Comparison of ENCODE assay signal across 23 cellular contexts in the genomic region with DNA sequence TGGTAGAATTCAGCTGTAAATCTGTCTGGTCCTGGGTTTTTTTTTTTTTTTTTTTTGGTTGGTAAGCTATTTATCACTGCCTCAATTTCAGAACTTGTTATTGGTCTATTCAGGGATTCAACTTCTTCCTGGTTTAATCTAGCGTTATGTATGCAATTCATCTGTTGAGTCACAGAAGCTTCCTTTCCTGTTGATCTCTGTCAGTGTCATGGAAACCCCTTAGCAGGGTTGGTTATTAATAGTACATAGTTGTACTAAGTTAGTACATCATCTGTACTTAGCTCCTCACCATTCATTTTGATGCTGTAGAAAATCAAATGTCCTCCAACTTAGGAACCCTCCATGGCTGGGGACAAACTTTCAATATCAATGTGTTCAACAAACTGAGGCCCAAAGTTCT. TPM values are rescaled to one million over a fixed set of nuclear protein-coding genes. Genes with fewer than 3 reads are reported as not detected.
DNase-seq lines count a peak whose midpoint lies in the region; ATAC-seq and TF ChIP-seq lines count a peak whose summit lies in the region.
"Had no signal": no experiment of that assay in that cellular context is flagged by ENCODE, and none has a peak within 500 bp of the region (broad histone marks: within the 10 kb centered on the region; RNA-seq: fewer than 3 reads in every experiment).

No MANE protein-coding gene starts in this region.

- no peaks in the 10 kb centered on the region for H3K79me2 ChIP-seq in smooth muscle cell (ENCODE audit: low read depth)

- no peaks in the 10 kb centered on the region for H3K36me3 ChIP-seq in smooth muscle cell (ENCODE audit: low read depth)
- H3K36me3 ChIP-seq: MG63 had no signal

- no peak overlapping the region for H3K27ac ChIP-seq in smooth muscle cell (ENCODE audit: low read depth)

- H3K4me2 ChIP-seq in smooth muscle cell, result no peak overlapping the region

- H3F3A ChIP-seq in smooth muscle cell (ENCODE audit: low read depth), result no peaks in the 10 kb centered on the region

- H2AFZ ChIP-seq in smooth muscle cell (ENCODE audit: low read depth), result no peak overlapping the region

- no peaks in the 10 kb centered on the region for H3K4me1 ChIP-seq in smooth muscle cell (ENCODE audit: low read depth)

- H3K27me3 ChIP-seq in smooth muscle cell (ENCODE audit: low read depth), result peaks cover 3% of the 10 kb centered on the region
- H3K27me3 ChIP-seq: MG63 had no signal

- no peak for ATAC-seq in HG03039 (IDR thresholded peaks at IDR 0.05; ENCODE audit: unreplicated experiment)

- DNase-seq in COLO829 (ENCODE audit: low spot score) (peak; percentile 6), HCEC 1CT (peak; percentile 70), RKO (ENCODE audit: low spot score) (peak; percentile 30), kidney tubule cell (ENCODE audit: low spot score) (peak; percentile 37), smooth muscle cell (lab: John Stamatoyannopoulos, UW; ENCODE audit: unreplicated experiment) (no peak), NCI-H1417 treated with DMSO at 0.1 percent for 48 hours (lab: John Stamatoyannopoulos, UW) (no peak), NCI-H1694 (lab: John Stamatoyannopoulos, UW) (no peak)
- DNase-seq: CD4-positive, CD25-positive, alpha-beta regulatory T cell; COR-L47; DMS 273 treated with DMSO at 0.1 percent for 48 hours; GDM1; MG63; NCI-H1105; NCI-H2081 treated with DMSO at 0.1 percent for 48 hours; NCI-H446; NCI-H526 treated with DMSO at 0.1 percent for 48 hours; OCI-M1; RPMI8226; SHP77 had no signal

- H3K4me3 ChIP-seq in smooth muscle cell, result no peak overlapping the region
- H3K4me3 ChIP-seq: MG63 had no signal

- H3K9me3 ChIP-seq in smooth muscle cell (replicated peaks; ENCODE audit: low read depth), result no peaks in the 10 kb centered on the region
- H3K9me3 ChIP-seq: MG63 had no signal

- H4K20me1 ChIP-seq in smooth muscle cell (ENCODE audit: low read depth), result no peaks in the 10 kb centered on the region

- WGBS in smooth muscle cell (ENCODE audit: low lambda C conversion rate), result 75% methylated on average over 1 of the region's 1 CpG

- H3K9ac ChIP-seq in smooth muscle cell (ENCODE audit: low read depth), result no peak overlapping the region

- TF ChIP-seq CTCF in smooth muscle cell (IDR thresholded peaks at IDR 0.05; ENCODE audit: borderline replicate concordance, insufficient read depth, poor library complexity, severe bottlenecking), result no peak

RNA-seq across cellular contexts. Expression of a gene that starts 51.0 kb away (rescaled TPM):
- total RNA-seq in smooth muscle cell, result not detected in 2 replicates
- not detected in 2 replicates for polyA plus RNA-seq in smooth muscle cell
- total RNA-seq: CD4-positive, CD25-positive, alpha-beta regulatory T cell had no signal
- polyA plus RNA-seq: BJ; CD4-positive, CD25-positive, alpha-beta regulatory T cell; H1; IgD-negative memory B cell had no signal

Comparison
In these comparisons a context has a peak if more than half of its experiments do, and no peak if none do; other contexts are left out.
1. DNase-seq: peak in COLO829 (single experiment), HCEC 1CT (single experiment), RKO (single experiment) and kidney tubule cell (single experiment); none in smooth muscle cell (single experiment), NCI-H1417 treated with DMSO at 0.1 percent for 48 hours (single experiment) and NCI-H1694 (single experiment).